In genomic region chr1:210360852-210361477, GRCh38 we compare ENCODE assay signal across 9 cellular contexts. TPM values are rescaled to one million over a fixed set of nuclear protein-coding genes. Genes with fewer than 3 reads are reported as not detected.
DNase-seq lines count a peak whose midpoint lies in the region; ATAC-seq, FAIRE-seq and TF ChIP-seq lines count a peak whose summit lies in the region.
"Had no signal": no experiment of that assay in that cellular context is flagged by ENCODE, and none has a peak within 500 bp of the region (broad histone marks: within the 10 kb centered on the region; RNA-seq: fewer than 3 reads in every experiment).

No MANE protein-coding gene starts in this region.

- WGBS in heart right ventricle, 2 donors = 52 to 55% methylated on average over 10 of the region's 10 CpGs
- 61 to 66% (median 65%) methylated on average over 10 of the region's 10 CpGs for WGBS in spleen, 5 donors

- TF ChIP-seq POLR2A in GM12892 (IDR thresholded peaks at IDR 0.05; ENCODE audit: low read depth, low read length) (no peak), spleen (IDR thresholded peaks at IDR 0.05) (no peak)

- peak; percentile 38 for DNase-seq in AG08396 (ENCODE audit: low spot score)
- DNase-seq in GM12892 (ENCODE audit: insufficient read length) = no peak
- peak; percentile 16 for DNase-seq in HuH-7.5 (ENCODE audit: low spot score)
- no peak for DNase-seq in heart right ventricle
- no peak for DNase-seq in spleen
- DNase-seq in DMS79 treated with DMSO at 0.1 percent for 48 hours (lab: John Stamatoyannopoulos, UW) = no peak

- H3K4me1 ChIP-seq in heart right ventricle (peaks cover 0 to 26% (median 11%) of the 10 kb centered on the region in 9 donors), spleen (no peaks in the 10 kb centered on the region)

- TF ChIP-seq CTCF in WI38 (IDR thresholded peaks at IDR 0.05; ENCODE audit: low read depth, low read length) (peak; percentile 41; the same call in 1 of the 2 replicates), heart right ventricle (IDR thresholded peaks at IDR 0.05) (peak; percentile 40 to 74 (median 62)), spleen (IDR thresholded peaks at IDR 0.05 in 8 of 11, conservative IDR thresholded peaks at IDR 0.05 in 3 of 11) (peak in 7 of 11 experiments; percentile 20 to 59 (median 52))

- no peak overlapping the region for H3K4me3 ChIP-seq in WI38 (ENCODE audit: low read depth, low read length)
- no peak overlapping the region for H3K4me3 ChIP-seq in heart right ventricle
- H3K4me3 ChIP-seq in spleen = no peak overlapping the region

- H3K9me3 ChIP-seq in heart right ventricle (no peaks in the 10 kb centered on the region), spleen (no peaks in the 10 kb centered on the region)

- no peaks in the 10 kb centered on the region for H3K27me3 ChIP-seq in heart right ventricle
- H3K27me3 ChIP-seq in spleen (replicated peaks in 1 of 7) = no peaks in the 10 kb centered on the region

- H3K27ac ChIP-seq in heart right ventricle (peak overlapping the region in 2 of 10 donors; percentile 42 to 44), spleen (no peak overlapping the region)
- H3K27ac ChIP-seq: epithelial cell of prostate had no signal

- ATAC-seq in heart right ventricle (peak in 7 of 8 donors; percentile 24 to 60 (median 56)), HG03460 (IDR thresholded peaks at IDR 0.05; ENCODE audit: unreplicated experiment) (no peak)

- H3K36me3 ChIP-seq in heart right ventricle = no peaks in the 10 kb centered on the region
- peaks cover 0 to 9% (median 0%) of the 10 kb centered on the region in 6 donors for H3K36me3 ChIP-seq in spleen

- FAIRE-seq in GM12892 (lab: Jason Lieb, UNC) = peak; percentile 42

- intact Hi-C loops in heart right ventricle (cut with DNase I) (loop anchor here in 7 of 10 donors (2.0 to 5.0 kb wide), 3 partner anchors 36 to 41 kb away; no protein-coding TSS in a partner anchor), spleen (cut with DNase I; ENCODE audit: low total_unique reads) (no loop called here)

RNA-seq across cellular contexts. Expression of gene HHAT, which starts 32.3 kb away (rescaled TPM):
- polyA plus RNA-seq in GM12892 (2012; ENCODE audit: missing spikeins) = 1.7 TPM
- total RNA-seq in heart right ventricle (1 to 10 TPM in 9 of 10 donors, under 1 TPM in 1; 0.95 to 4.3 (median 2.6) TPM), spleen (1 to 10 TPM; 3.2 to 8.8 (median 5.4) TPM)
- polyA plus RNA-seq in heart right ventricle (1 to 10 TPM in 1 of 2 donors, under 1 TPM in 1; 0.81 to 1.2 TPM), spleen (1 to 10 TPM; 1.3 to 1.8 (median 1.7) TPM)

Comparison
In these comparisons a context has a peak if more than half of its experiments do, and no peak if none do; other contexts are left out.
1. DNase-seq: peak in AG08396 (single experiment) and HuH-7.5 (single experiment); none in GM12892 (single experiment), heart right ventricle (0 of 2), spleen (single experiment) and DMS79 treated with DMSO at 0.1 percent for 48 hours (single experiment).
2. Peak in every context shown above with its lines, with median percentiles within 50 percentile points of each other: CTCF ChIP-seq.